ENCODE assay signal across 8 cellular contexts in the genomic region with DNA sequence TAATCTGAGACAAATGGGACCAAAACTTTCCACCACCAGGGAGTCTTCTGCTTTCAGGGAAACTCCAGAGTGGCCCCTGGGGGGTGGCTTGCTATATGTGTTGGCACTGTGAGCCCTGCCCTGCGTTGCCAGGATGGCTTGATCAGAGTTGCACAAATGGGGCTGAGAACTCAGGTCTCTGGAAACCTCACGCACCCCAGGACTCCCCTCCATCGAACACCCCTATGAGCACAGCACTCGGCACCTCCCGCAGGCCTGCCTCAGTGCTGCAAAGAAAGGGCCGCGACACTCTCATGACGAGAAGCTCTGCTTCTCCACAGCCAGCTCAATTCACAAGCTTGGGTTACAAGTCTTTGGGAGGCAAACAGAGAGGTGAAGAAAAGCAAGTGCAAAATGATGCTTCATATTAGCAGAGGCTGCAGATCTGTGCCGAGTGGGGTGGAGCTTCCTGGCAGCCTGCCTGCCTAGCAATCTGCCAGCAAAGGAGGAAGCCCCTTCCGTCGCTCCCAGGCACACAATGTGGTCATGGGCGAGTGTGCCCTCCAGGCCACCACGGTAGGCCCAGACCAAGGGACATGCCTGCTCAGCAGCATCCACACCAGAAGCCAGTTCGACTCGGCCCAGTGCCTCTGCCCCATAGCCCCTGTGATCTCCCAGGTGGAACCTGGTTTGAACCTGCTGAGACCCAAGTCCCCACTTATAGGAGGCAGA. TPM values are rescaled to one million over a fixed set of nuclear protein-coding genes. Genes with fewer than 3 reads are reported as not detected.
DNase-seq lines count a peak whose midpoint lies in the region; ATAC-seq lines count a peak whose summit lies in the region.

No MANE protein-coding gene starts in this region.

- intact Hi-C loops in activated T-helper 1 cell treated with anti-CD3 and anti-CD28 coated beads, Interleukin-12 subunit alpha, Interleukin-12 subunit beta, Interleukin-2, Interleukin-4 antibody, amounts not matched to agents 30 ng/mL and 10 ng/mL and 1 ng/mL, durations not matched to agents 14 hours and 24 hours and 36 hours (cut with micrococcal nuclease): loop anchor here (1.0 to 2.0 kb wide), 6 partner anchors 7 to 149 kb away; a partner anchor contains a TSS

- H3K9me3 Mint-ChIP-seq in activated T-helper 1 cell treated with anti-CD3 and anti-CD28 coated beads, Interleukin-12 subunit alpha, Interleukin-12 subunit beta, Interleukin-2, Interleukin-4 antibody, amounts not matched to agents 30 ng/mL and 10 ng/mL and 1 ng/mL, durations not matched to agents 14 hours and 24 hours and 36 hours: no peaks in the 10 kb centered on the region

- H3K27ac Mint-ChIP-seq in activated T-helper 1 cell treated with anti-CD3 and anti-CD28 coated beads, Interleukin-12 subunit alpha, Interleukin-12 subunit beta, Interleukin-2, Interleukin-4 antibody, amounts not matched to agents 30 ng/mL and 10 ng/mL and 1 ng/mL, durations not matched to agents 14 hours and 24 hours and 36 hours: peak overlapping the region; percentile 98

- H3K27me3 Mint-ChIP-seq in activated T-helper 1 cell treated with anti-CD3 and anti-CD28 coated beads, Interleukin-12 subunit alpha, Interleukin-12 subunit beta, Interleukin-2, Interleukin-4 antibody, amounts not matched to agents 30 ng/mL and 10 ng/mL and 1 ng/mL, durations not matched to agents 14 hours and 24 hours and 36 hours (ENCODE audit: insufficient read depth): no peaks in the 10 kb centered on the region

- H3K36me3 Mint-ChIP-seq in activated T-helper 1 cell treated with anti-CD3 and anti-CD28 coated beads, Interleukin-12 subunit alpha, Interleukin-12 subunit beta, Interleukin-2, Interleukin-4 antibody, amounts not matched to agents 30 ng/mL and 10 ng/mL and 1 ng/mL, durations not matched to agents 14 hours and 24 hours and 36 hours (ENCODE audit: low read depth): peaks cover 77% of the 10 kb centered on the region

- peak overlapping the region; percentile 86 for H3K4me3 Mint-ChIP-seq in activated T-helper 1 cell treated with anti-CD3 and anti-CD28 coated beads, Interleukin-12 subunit alpha, Interleukin-12 subunit beta, Interleukin-2, Interleukin-4 antibody, amounts not matched to agents 30 ng/mL and 10 ng/mL and 1 ng/mL, durations not matched to agents 14 hours and 24 hours and 36 hours

- H3K4me1 Mint-ChIP-seq in activated T-helper 1 cell treated with anti-CD3 and anti-CD28 coated beads, Interleukin-12 subunit alpha, Interleukin-12 subunit beta, Interleukin-2, Interleukin-4 antibody, amounts not matched to agents 30 ng/mL and 10 ng/mL and 1 ng/mL, durations not matched to agents 14 hours and 24 hours and 36 hours (ENCODE audit: low read depth): peaks cover 99% of the 10 kb centered on the region

- DNase-seq in activated gamma-delta T cell treated with Interleukin-2 at 50 U/mL for 16 hours (peak; percentile 60), activated gamma-delta T cell (lab: John Stamatoyannopoulos, UW) (no peak), NOMO-1 (lab: John Stamatoyannopoulos, UW; ENCODE audit: unreplicated experiment in 2 of 2) (peak; percentile 57 to 65), germinal center (ENCODE audit: low spot score) (peak; percentile 78), pons (ENCODE audit: low spot score) (peak; percentile 62), amniotic stem cell (lab: John Stamatoyannopoulos, UW) (no peak)
- peak; percentile 59 for DNase-seq in activated T-helper 1 cell treated with anti-CD3 and anti-CD28 coated beads, Interleukin-12 subunit alpha, Interleukin-12 subunit beta, Interleukin-2, Interleukin-4 antibody, amounts not matched to agents 30 ng/mL and 10 ng/mL and 1 ng/mL, durations not matched to agents 14 hours and 24 hours and 36 hours (ENCODE audit: low spot score)

- no peak for ATAC-seq in HG02885 (IDR thresholded peaks at IDR 0.05; ENCODE audit: poor library complexity, unreplicated experiment)

RNA-seq across cellular contexts. Expression of a gene that starts 55.7 kb away (rescaled TPM):
- total RNA-seq in activated T-helper 1 cell treated with anti-CD3 and anti-CD28 coated beads, Interleukin-12 subunit alpha, Interleukin-12 subunit beta, Interleukin-2, Interleukin-4 antibody, amounts not matched to agents 30 ng/mL and 10 ng/mL and 1 ng/mL, durations not matched to agents 14 hours and 24 hours and 36 hours: 618 and 639 TPM in 2 replicates

Comparison
In these comparisons a context has a peak if more than half of its experiments do, and no peak if none do; other contexts are left out.
1. DNase-seq: peak in activated gamma-delta T cell treated with Interleukin-2 at 50 U/mL for 16 hours (single experiment), NOMO-1 (2 of 2), activated T-helper 1 cell treated with anti-CD3 and anti-CD28 coated beads, Interleukin-12 subunit alpha, Interleukin-12 subunit beta, Interleukin-2, Interleukin-4 antibody, amounts not matched to agents 30 ng/mL and 10 ng/mL and 1 ng/mL, durations not matched to agents 14 hours and 24 hours and 36 hours (single experiment), germinal center (single experiment) and pons (single experiment); none in activated gamma-delta T cell (single experiment) and amniotic stem cell (single experiment).